Comparison of ENCODE assay signal across 1 cellular context in the genomic region with DNA sequence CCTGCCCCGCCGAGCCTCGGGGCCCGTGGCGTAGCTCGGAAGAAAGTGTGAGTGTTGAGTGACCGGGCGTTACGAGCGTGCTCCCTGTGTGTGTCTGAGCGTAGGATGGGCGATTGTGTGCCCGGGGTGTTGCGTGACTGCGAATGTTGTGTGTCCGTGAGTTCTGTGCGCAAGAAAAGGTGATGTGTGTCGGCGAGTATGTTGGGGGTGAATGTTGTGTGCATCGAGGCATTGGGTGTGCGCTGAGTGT.
TF ChIP-seq lines count a peak whose summit lies in the region.

No MANE protein-coding gene starts in this region.

TF ChIP-seq in IMR-90, 13 proteins besides CTCF, POLR2A, EP300 and RAD21 (continued from another document):
- TF ChIP-seq, protein P1, sequence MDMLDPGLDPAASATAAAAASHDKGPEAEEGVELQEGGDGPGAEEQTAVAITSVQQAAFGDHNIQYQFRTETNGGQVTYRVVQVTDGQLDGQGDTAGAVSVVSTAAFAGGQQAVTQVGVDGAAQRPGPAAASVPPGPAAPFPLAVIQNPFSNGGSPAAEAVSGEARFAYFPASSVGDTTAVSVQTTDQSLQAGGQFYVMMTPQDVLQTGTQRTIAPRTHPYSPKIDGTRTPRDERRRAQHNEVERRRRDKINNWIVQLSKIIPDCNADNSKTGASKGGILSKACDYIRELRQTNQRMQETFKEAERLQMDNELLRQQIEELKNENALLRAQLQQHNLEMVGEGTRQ (IDR thresholded peaks at IDR 0.05; ENCODE audit: low read depth, low read length): no peak
- TF ChIP-seq ELK1 (IDR thresholded peaks at IDR 0.05; ENCODE audit: borderline replicate concordance, low read depth, low read length): no peak
- TF ChIP-seq BHLHE40 (IDR thresholded peaks at IDR 0.05; ENCODE audit: low read depth, low read length): no peak
